Comparison of ENCODE assay signal across 22 cellular contexts in the genomic region with DNA sequence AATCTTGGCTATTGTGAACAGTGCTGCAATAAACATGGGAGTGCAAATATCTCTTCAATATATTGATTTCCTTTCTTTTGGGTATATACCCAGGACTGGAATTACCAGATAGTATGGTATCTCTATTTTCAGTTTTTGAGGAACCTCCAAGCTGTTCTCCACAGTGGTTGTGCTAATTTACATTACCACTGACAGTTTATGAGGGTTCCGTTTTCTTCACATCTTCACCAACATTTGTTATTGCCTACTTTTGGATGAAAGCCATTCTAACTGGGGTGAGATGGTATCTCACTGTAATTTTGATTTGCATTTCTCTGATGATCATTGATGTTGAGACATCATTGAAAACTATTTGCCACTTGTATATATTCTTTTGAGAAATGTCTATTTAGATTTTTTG.
DNase-seq lines count a peak whose midpoint lies in the region; ATAC-seq, FAIRE-seq and TF ChIP-seq lines count a peak whose summit lies in the region.
"Had no signal": no experiment of that assay in that cellular context is flagged by ENCODE, and none has a peak within 500 bp of the region (broad histone marks: within the 10 kb centered on the region; RNA-seq: fewer than 3 reads in every experiment).

No MANE protein-coding gene starts in this region.

- ATAC-seq in GM21367 (IDR thresholded peaks at IDR 0.05; ENCODE audit: unreplicated experiment): no peak
- ATAC-seq: A549; CD8-positive, alpha-beta T cell had no signal

- no peak for TF ChIP-seq POLR2A in sigmoid colon (IDR thresholded peaks at IDR 0.05)

- H3K9me3 ChIP-seq in sigmoid colon: no peaks in the 10 kb centered on the region
- H3K9me3 ChIP-seq: A549; BLaER1 treated with 17β-estradiol and CSF1 and Interleukin-3, amounts not matched to agents 10 nM and 100 nM; Caco-2 had no signal

- DNase-seq in NOMO-1 treated with DMSO at 0.1 percent for 48 hours (lab: John Stamatoyannopoulos, UW; ENCODE audit: unreplicated experiment) (peak; percentile 13), NOMO-1 treated with dmso at 0.1 percent for 144 hours (lab: John Stamatoyannopoulos, UW; ENCODE audit: unreplicated experiment) (no peak), MV-4-11 (lab: John Stamatoyannopoulos, UW) (peak; percentile 26), cerebellar cortex (ENCODE audit: low spot score) (no peak), sigmoid colon (no peak)
- DNase-seq: AML-193; Caco-2; Calu3; CD4-positive, alpha-beta T cell; CD8-positive, alpha-beta T cell; DMS79 treated with DMSO at 0.1 percent for 48 hours; GF-D8 had no signal

- intact Hi-C loops in sigmoid colon (cut with DNase I): no loop called here

- FAIRE-seq in colon (lab: Jason Lieb, UNC): peak; percentile 18
- FAIRE-seq: A549, D721Med, G401.6, GM12892, GM18507 had no signal

- no peak overlapping the region for H3K27ac ChIP-seq in sigmoid colon
- H3K27ac ChIP-seq: 22Rv1; A549; BLaER1 treated with 17β-estradiol and CSF1 and Interleukin-3, amounts not matched to agents 10 nM and 100 nM; C4-2B had no signal

- no peak overlapping the region for H3K4me3 ChIP-seq in sigmoid colon
- H3K4me3 ChIP-seq: A549; BLaER1 treated with 17β-estradiol and CSF1 and Interleukin-3, amounts not matched to agents 10 nM and 100 nM had no signal

- no peaks in the 10 kb centered on the region for H3K4me1 ChIP-seq in sigmoid colon
- H3K4me1 ChIP-seq: A549; BLaER1 treated with 17β-estradiol and CSF1 and Interleukin-3, amounts not matched to agents 10 nM and 100 nM; Caco-2 had no signal

- TF ChIP-seq CTCF in sigmoid colon (IDR thresholded peaks at IDR 0.05): no peak

- TF ChIP-seq EP300 in sigmoid colon (IDR thresholded peaks at IDR 0.05): no peak

- no peaks in the 10 kb centered on the region for H3K27me3 ChIP-seq in sigmoid colon
- H3K27me3 ChIP-seq: BLaER1 treated with 17β-estradiol and CSF1 and Interleukin-3, amounts not matched to agents 10 nM and 100 nM had no signal

- WGBS in sigmoid colon, 2 donors: 54 to 80% methylated on average over 1 of the region's 1 CpG

- H3K36me3 ChIP-seq in sigmoid colon: no peaks in the 10 kb centered on the region
- H3K36me3 ChIP-seq: BLaER1 treated with 17β-estradiol and CSF1 and Interleukin-3, amounts not matched to agents 10 nM and 100 nM had no signal

Comparison
In these comparisons a context has a peak if more than half of its experiments do, and no peak if none do; other contexts are left out.
1. DNase-seq: peak in NOMO-1 treated with DMSO at 0.1 percent for 48 hours (single experiment) and MV-4-11 (single experiment); none in NOMO-1 treated with dmso at 0.1 percent for 144 hours (single experiment), cerebellar cortex (single experiment) and sigmoid colon (single experiment).